14 cellular contexts compared by ENCODE assay signal in genomic region chr22:39706406-39707150, GRCh38.
DNase-seq lines count a peak whose midpoint lies in the region; ATAC-seq and TF ChIP-seq lines count a peak whose summit lies in the region.
"Had no signal": no experiment of that assay in that cellular context is flagged by ENCODE, and none has a peak within 500 bp of the region (broad histone marks: within the 10 kb centered on the region; RNA-seq: fewer than 3 reads in every experiment).

No MANE protein-coding gene starts in this region.

- H3K4me1 Mint-ChIP-seq in mesothelial cell of epicardium, result peaks cover 31% of the 10 kb centered on the region

- no peak for ATAC-seq in HG02870 (IDR thresholded peaks at IDR 0.05; ENCODE audit: unreplicated experiment)

- peaks cover 37% of the 10 kb centered on the region for H3K27me3 Mint-ChIP-seq in mesothelial cell of epicardium (ENCODE audit: low read depth)

- DNase-seq in NCI-H748 (lab: John Stamatoyannopoulos, UW; ENCODE audit: unreplicated experiment) (peak; percentile 6), NCI-H748 treated with DMSO at 0.1 percent for 48 hours (lab: John Stamatoyannopoulos, UW) (no peak), amniotic epithelial cell (ENCODE audit: low read depth) (peak; percentile 4), mesothelial cell of epicardium (ENCODE audit: low spot score in 2 of 2, unreplicated experiment in 2 of 2) (no peak), AML-193 (lab: John Stamatoyannopoulos, UW) (no peak)
- DNase-seq in activated CD8-positive, alpha-beta memory T cell treated with anti-CD3 and anti-CD28 coated beads, Interleukin-2, amount 50 U/mL, for 48 hours, result no peak
- DNase-seq in NK-92 treated with Interleukin-12 subunit alpha and Interleukin-12 subunit beta, amount 100 ng/mL, for 24 hours (lab: John Stamatoyannopoulos, UW), result no peak
- DNase-seq: Calu3, KG1, NCI-H1092 treated with DMSO at 0.1 percent for 48 hours, NCI-H1694 treated with DMSO at 0.1 percent for 48 hours, NCI-H524 treated with DMSO at 0.1 percent for 48 hours, OCI-M1 had no signal

- peak overlapping the region; percentile 43 for H3K27ac Mint-ChIP-seq in mesothelial cell of epicardium

- no peak overlapping the region for H3K4me3 Mint-ChIP-seq in mesothelial cell of epicardium

- no peak for TF ChIP-seq CTCF in mesothelial cell of epicardium (IDR thresholded peaks at IDR 0.05; ENCODE audit: unreplicated experiment)

- H3K9me3 Mint-ChIP-seq in mesothelial cell of epicardium, result no peaks in the 10 kb centered on the region

- H3K36me3 Mint-ChIP-seq in mesothelial cell of epicardium, result no peaks in the 10 kb centered on the region

Comparison
In these comparisons a context has a peak if more than half of its experiments do, and no peak if none do; other contexts are left out.
1. DNase-seq: peak in NCI-H748 (single experiment) and amniotic epithelial cell (single experiment); none in NCI-H748 treated with DMSO at 0.1 percent for 48 hours (single experiment), mesothelial cell of epicardium (0 of 2), AML-193 (0 of 2), activated CD8-positive, alpha-beta memory T cell treated with anti-CD3 and anti-CD28 coated beads, Interleukin-2, amount 50 U/mL, for 48 hours (single experiment) and NK-92 treated with Interleukin-12 subunit alpha and Interleukin-12 subunit beta, amount 100 ng/mL, for 24 hours (single experiment).